In genomic region chr3:152127058-152127457, GRCh38 we compare ENCODE assay signal across 12 cellular contexts.
DNase-seq lines count a peak whose midpoint lies in the region; ATAC-seq and TF ChIP-seq lines count a peak whose summit lies in the region.
"Had no signal": no experiment of that assay in that cellular context is flagged by ENCODE, and none has a peak within 500 bp of the region (broad histone marks: within the 10 kb centered on the region; RNA-seq: fewer than 3 reads in every experiment).

No MANE protein-coding gene starts in this region.

- ATAC-seq in GM21737 (IDR thresholded peaks at IDR 0.05; ENCODE audit: unreplicated experiment), result peak; percentile 99
- ATAC-seq in HG03460 (IDR thresholded peaks at IDR 0.05; ENCODE audit: unreplicated experiment), result peak; percentile 99
- ATAC-seq in stimulated activated naive CD8-positive, alpha-beta T cell treated with anti-CD3 and anti-CD28 coated beads, Interleukin-15, Interleukin-2, amounts not matched to agents 100 U/mL and 50 U/mL, for 24 hours, result peak; percentile 98
- ATAC-seq in left lung, result no peak
- ATAC-seq: gastrocnemius medialis, T-helper 17 cell had no signal

- peaks cover 38% of the 10 kb centered on the region for H3K4me1 Mint-ChIP-seq in activated naive CD4-positive, alpha-beta T cell treated with anti-CD3 and anti-CD28 coated beads, Interleukin-2, amount 50 U/mL, for 24 hours
- H3K4me1 Mint-ChIP-seq: nephron had no signal

- H3K4me3 Mint-ChIP-seq in activated naive CD4-positive, alpha-beta T cell treated with anti-CD3 and anti-CD28 coated beads, Interleukin-2, amount 50 U/mL, for 24 hours, result peak overlapping the region; percentile 50
- H3K4me3 Mint-ChIP-seq: nephron, T-helper 17 cell had no signal

- H3K27ac Mint-ChIP-seq in activated naive CD4-positive, alpha-beta T cell treated with anti-CD3 and anti-CD28 coated beads, Interleukin-2, amount 50 U/mL, for 24 hours, result peak overlapping the region; percentile 80
- H3K27ac Mint-ChIP-seq: nephron, T-helper 17 cell had no signal

- H3K36me3 Mint-ChIP-seq in activated naive CD4-positive, alpha-beta T cell treated with anti-CD3 and anti-CD28 coated beads, Interleukin-2, amount 50 U/mL, for 24 hours, result no peaks in the 10 kb centered on the region

- no peaks in the 10 kb centered on the region for H3K9me3 ChIP-seq in left lung
- H3K9me3 ChIP-seq: BLaER1 treated with 17β-estradiol and CSF1 and Interleukin-3, amounts not matched to agents 10 nM and 100 nM; gastrocnemius medialis had no signal

- DNase-seq in activated naive CD4-positive, alpha-beta T cell (lab: John Stamatoyannopoulos, UW), result no peak
- DNase-seq in stimulated activated naive CD8-positive, alpha-beta T cell treated with anti-CD3 and anti-CD28 coated beads, Interleukin-15, Interleukin-2, amounts not matched to agents 100 U/mL and 50 U/mL, for 24 hours, result no peak
- DNase-seq in 8988T (no peak), NCI-H1930 (lab: John Stamatoyannopoulos, UW) (no peak), left lung (no peak)
- DNase-seq: gastrocnemius medialis, T-helper 17 cell had no signal

- H3K9me3 Mint-ChIP-seq in activated naive CD4-positive, alpha-beta T cell treated with anti-CD3 and anti-CD28 coated beads, Interleukin-2, amount 50 U/mL, for 24 hours, result no peaks in the 10 kb centered on the region
- H3K9me3 Mint-ChIP-seq: nephron had no signal

- H3K27ac ChIP-seq in left lung, result no peak overlapping the region
- H3K27ac ChIP-seq: BLaER1 treated with 17β-estradiol and CSF1 and Interleukin-3, amounts not matched to agents 10 nM and 100 nM; gastrocnemius medialis had no signal

- H3K4me1 ChIP-seq in left lung, result no peaks in the 10 kb centered on the region
- H3K4me1 ChIP-seq: BLaER1 treated with 17β-estradiol and CSF1 and Interleukin-3, amounts not matched to agents 10 nM and 100 nM; gastrocnemius medialis had no signal

- no peaks in the 10 kb centered on the region for H3K36me3 ChIP-seq in left lung
- H3K36me3 ChIP-seq: BLaER1 treated with 17β-estradiol and CSF1 and Interleukin-3, amounts not matched to agents 10 nM and 100 nM; gastrocnemius medialis had no signal

- H3K4me3 ChIP-seq in left lung, result no peak overlapping the region
- H3K4me3 ChIP-seq: BLaER1 treated with 17β-estradiol and CSF1 and Interleukin-3, amounts not matched to agents 10 nM and 100 nM; gastrocnemius medialis had no signal

- intact Hi-C loops in left lung (cut with DNase I), result no loop called here

- TF ChIP-seq CTCF in left lung (IDR thresholded peaks at IDR 0.05), result no peak

- no peaks in the 10 kb centered on the region for H3K27me3 ChIP-seq in left lung
- H3K27me3 ChIP-seq: BLaER1 treated with 17β-estradiol and CSF1 and Interleukin-3, amounts not matched to agents 10 nM and 100 nM; gastrocnemius medialis had no signal

- no peaks in the 10 kb centered on the region for H3K27me3 Mint-ChIP-seq in activated naive CD4-positive, alpha-beta T cell treated with anti-CD3 and anti-CD28 coated beads, Interleukin-2, amount 50 U/mL, for 24 hours
- H3K27me3 Mint-ChIP-seq: T-helper 17 cell had no signal
